ENCODE assay signal across 1 cellular context in genomic region chr2:207683438-207683837, GRCh38.
TF ChIP-seq lines count a peak whose summit lies in the region.

No MANE protein-coding gene starts in this region.

TF ChIP-seq in endothelial cell of umbilical vein, 7 proteins besides CTCF, POLR2A, EP300 and RAD21:
- TF ChIP-seq JUN (IDR thresholded peaks at IDR 0.05; ENCODE audit: borderline replicate concordance, insufficient read depth, insufficient read length, low read depth), result no peak
TF ChIP-seq in endothelial cell of umbilical vein: peak in this region for 0.
